In the genomic region with DNA sequence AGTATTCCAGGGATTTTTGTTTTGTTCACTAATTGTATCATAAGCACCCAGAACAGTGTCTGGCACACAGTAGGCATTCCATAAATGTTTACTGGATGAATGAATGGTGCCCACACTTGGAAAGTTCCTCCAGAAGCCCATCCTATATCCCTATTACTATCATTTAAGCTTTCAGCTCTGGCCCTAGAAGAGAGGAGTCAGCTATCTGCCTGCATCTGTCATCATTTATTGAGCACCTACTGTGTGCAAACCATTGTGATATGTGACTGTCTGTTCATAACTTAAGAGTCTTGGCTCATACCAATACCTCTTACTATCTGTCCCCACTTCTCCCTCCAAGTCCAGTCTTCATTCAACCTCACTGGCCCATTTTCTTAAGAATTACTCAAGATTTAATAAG, we compare ENCODE assay signal across 27 cellular contexts. TPM values are rescaled to one million over a fixed set of nuclear protein-coding genes. Genes with fewer than 3 reads are reported as not detected.
DNase-seq lines count a peak whose midpoint lies in the region; ATAC-seq, FAIRE-seq and TF ChIP-seq lines count a peak whose summit lies in the region.
"Had no signal": no experiment of that assay in that cellular context is flagged by ENCODE, and none has a peak within 500 bp of the region (broad histone marks: within the 10 kb centered on the region; RNA-seq: fewer than 3 reads in every experiment).

No MANE protein-coding gene starts in this region.

- TF ChIP-seq POLR2A in K562 (conservative IDR thresholded peaks at IDR 0.05) (no peak), breast epithelium (IDR thresholded peaks at IDR 0.05) (no peak)

- no peak overlapping the region for H3K9ac ChIP-seq in K562 (ENCODE audit: insufficient read depth in 1 of 2, low read depth in 2 of 2, low read length in 2 of 2)
- H3K9ac ChIP-seq: BLaER1 had no signal

- intact Hi-C loops in K562 (cut with micrococcal nuclease) (no loop called here), breast epithelium (cut with DNase I; ENCODE audit: low total_unique reads) (no loop called here)

- no peak for TF ChIP-seq EP300 in K562 (IDR thresholded peaks at IDR 0.05; ENCODE audit: low read length)

- H3K36me3 ChIP-seq in HEK293 (ENCODE audit: control insufficient read depth in 2 of 2, insufficient read depth in 1 of 2, low read length in 2 of 2) (no peaks in the 10 kb centered on the region), K562 (ENCODE audit: control insufficient read depth, insufficient read depth, low read length) (no peaks in the 10 kb centered on the region), osteoblast (ENCODE audit: insufficient read depth, low read length) (no peaks in the 10 kb centered on the region), breast epithelium (no peaks in the 10 kb centered on the region)
- H3K36me3 ChIP-seq: BE2C, BLaER1 had no signal

- H3K4me2 ChIP-seq in K562 (ENCODE audit: insufficient read depth, low read length) (no peak overlapping the region), osteoblast (ENCODE audit: insufficient read depth, low read length) (no peak overlapping the region)
- H3K4me2 ChIP-seq: BLaER1 had no signal

- H4K20me1 ChIP-seq in K562 (replicated peaks; ENCODE audit: control insufficient read depth, insufficient read depth, low read length) (no peaks in the 10 kb centered on the region), osteoblast (ENCODE audit: insufficient read depth, low read length) (no peaks in the 10 kb centered on the region)
- H4K20me1 ChIP-seq: BLaER1 had no signal

- H3K4me1 ChIP-seq in HEK293 (ENCODE audit: control insufficient read depth, insufficient read depth, low read length) (no peaks in the 10 kb centered on the region), K562 (replicated peaks in 1 of 2; ENCODE audit: control insufficient read depth in 2 of 2, insufficient read depth in 2 of 2, low read length in 2 of 2) (peaks cover 57 to 62% of the 10 kb centered on the region in 2 experiments), osteoblast (ENCODE audit: insufficient read depth, low read length) (peaks cover 16% of the 10 kb centered on the region), breast epithelium (peaks cover 5 to 27% of the 10 kb centered on the region in 2 donors)
- H3K4me1 ChIP-seq: BE2C, BLaER1 had no signal

- FAIRE-seq in K562 (lab: Jason Lieb, UNC) = no peak
- FAIRE-seq: A204.1, GM12878, GM12892, GM18507 had no signal

- H3K9me3 ChIP-seq in HEK293 (ENCODE audit: control insufficient read depth, insufficient read depth, low read depth, low read length) (no peaks in the 10 kb centered on the region), K562 (replicated peaks; ENCODE audit: control insufficient read depth, insufficient read depth, low read depth, low read length) (no peaks in the 10 kb centered on the region), osteoblast (ENCODE audit: low read depth, low read length) (no peaks in the 10 kb centered on the region), breast epithelium (no peaks in the 10 kb centered on the region)
- H3K9me3 ChIP-seq: BE2C, BLaER1 had no signal

- no peak for ATAC-seq in K562
- ATAC-seq: GM12878 had no signal

- TF ChIP-seq RAD21 in K562 (CRISPR knock-in tag; conservative IDR thresholded peaks at IDR 0.05 in 1 of 2, IDR thresholded peaks at IDR 0.05 in 1 of 2) = no peak

- in situ Hi-C loops in K562 (cut with MboI) = no loop called here

- no peak overlapping the region for H2AFZ ChIP-seq in K562 (ENCODE audit: low read depth, low read length)
- H2AFZ ChIP-seq in osteoblast (ENCODE audit: low read length) = no peak overlapping the region

- TF ChIP-seq CTCF in HEK293 (tag by site-specific recombination; IDR thresholded peaks at IDR 0.05) (no peak), K562 (IDR thresholded peaks at IDR 0.05 in 2 of 3, conservative IDR thresholded peaks at IDR 0.05 in 1 of 3; ENCODE audit: insufficient read depth in 2 of 3, low read depth in 1 of 3, low read length in 3 of 3) (no peak), osteoblast (IDR thresholded peaks at IDR 0.05; ENCODE audit: extremely low read depth, low read depth, low read length) (no peak), breast epithelium (IDR thresholded peaks at IDR 0.05) (no peak)

- CTCF ChIA-PET in HEK293 (lab: Yijun Ruan, JAX) = interaction anchor here (0.6 to 3.6 kb wide), 7 partner anchors 8 to 141 kb away, joined by 3 to 28 read pairs (median 4); a partner anchor contains a TSS
- CTCF ChIA-PET in K562 (lab: Yijun Ruan, JAX; ENCODE audit: low intra/inter-chr PET ratio) = no interaction called here

- H3K79me2 ChIP-seq in K562 (ENCODE audit: control insufficient read depth, insufficient read depth, low read length) (no peaks in the 10 kb centered on the region), osteoblast (ENCODE audit: insufficient read depth, low read length) (no peaks in the 10 kb centered on the region)

- H3K4me3 ChIP-seq in HEK293 (ENCODE audit: low read depth, low read length) = no peak overlapping the region
- no peak overlapping the region for H3K4me3 ChIP-seq in K562
- no peak overlapping the region for H3K4me3 ChIP-seq in osteoblast (ENCODE audit: insufficient read depth, low read length)
- H3K4me3 ChIP-seq in breast epithelium = no peak overlapping the region
- H3K4me3 ChIP-seq: BLaER1, GM12878 had no signal

- H3K27ac ChIP-seq in HEK293 (ENCODE audit: extremely low read depth, low read depth, low read length) (no peak overlapping the region), K562 (ENCODE audit: extremely low read depth, low read depth, low read length) (no peak overlapping the region), osteoblast (ENCODE audit: low read depth, low read length) (no peak overlapping the region), breast epithelium (no peak overlapping the region)
- H3K27ac ChIP-seq: 22Rv1, BLaER1 had no signal

- no TSS peak for BruUV-seq in K562 (replicated peaks; lab: Mats Ljungman, UMichigan)

- H3K27me3 ChIP-seq in K562 (ENCODE audit: control insufficient read depth in 2 of 2, insufficient read depth in 2 of 2, low read length in 2 of 2) (no peaks in the 10 kb centered on the region), osteoblast (ENCODE audit: insufficient read depth, low read length) (peaks cover 26% of the 10 kb centered on the region), breast epithelium (peaks cover 0 to 3% of the 10 kb centered on the region in 2 donors)

- no peak for DNase-seq in K562 (ENCODE audit: extremely low read depth in 1 of 4, low spot score in 3 of 4)
- DNase-seq in osteoblast (ENCODE audit: insufficient read length, low spot score, missing footprints) = peak; percentile 32
- no peak for DNase-seq in HuH-7.5 (ENCODE audit: low spot score)
- DNase-seq in breast epithelium (ENCODE audit: low spot score in 2 of 2) = no peak
- DNase-seq: ACHN; BE2C; C1 segment of cervical spinal cord; CD4-positive, alpha-beta memory T cell; CD4-positive, CD25-positive, alpha-beta regulatory T cell; CD8-positive, alpha-beta memory T cell; COR-L47; DMS 273 treated with DMSO at 0.1 percent for 48 hours; DMS153; DMS53; DMS79; DND-41; EL; GDM1 had no signal

- H3K9me1 ChIP-seq in K562 (ENCODE audit: control insufficient read depth, insufficient read depth, low read length) = no peaks in the 10 kb centered on the region

- POLR2A ChIA-PET in HEK293 (lab: Yijun Ruan, JAX) (no interaction called here), K562 (lab: Yijun Ruan, JAX) (interaction anchor here (0.5 to 1.5 kb wide), 4 partner anchors 16 to 35 kb away, joined by 3 to 11 read pairs (median 3); a partner anchor contains a TSS)

RNA-seq across cellular contexts. Expression of a gene that starts 20.1 kb away (rescaled TPM):
- 4.1 and 13.9 TPM in 2 replicates for total RNA-seq in K562 (2011; cell fraction: chromatin; rRNA removed; ENCODE audit: low replicate concordance)
- 7.8 and 13.2 TPM in 2 replicates for total RNA-seq in K562 (2011; cell fraction: nucleolus; rRNA removed)
- total RNA-seq in K562 (2011; cell fraction: nucleoplasm; rRNA removed) = 7.0 and 11.1 TPM in 2 replicates
- 2.2 TPM in 2 replicates for total RNA-seq in K562 (2014; rRNA removed)
- 1.6 and 2.0 TPM in 2 replicates for total RNA-seq in K562 (2014; rRNA removed; fragmentation: Illumina TruSeq; extraction: Trizol)
- total RNA-seq in K562 (2015; rRNA removed; fragmentation: Illumina TruSeq; extraction: Trizol) = 1.1 TPM in 2 replicates
- total RNA-seq in K562 (2021) = 6.9 and 7.9 TPM in 2 replicates
- 5.2 and 5.5 TPM in 2 replicates for polyA plus RNA-seq in K562 (2011; rRNA removed)
- 4.0 and 12.5 TPM in 2 replicates for polyA plus RNA-seq in K562 (2011; cell fraction: cytosol; rRNA removed)
- polyA plus RNA-seq in K562 (2011; cell fraction: nucleus; rRNA removed) = 9.0 and 21.6 TPM in 2 replicates
- 9.4 and 10.4 TPM in 2 replicates for polyA plus RNA-seq in K562 (2012)
- 2.9 and 4.1 TPM in 2 replicates for polyA plus RNA-seq in K562 (2014; fragmentation: Illumina TruSeq; extraction: Trizol)
- under 1 TPM; 0.11 TPM for polyA plus RNA-seq in K562 (2014; fragmentation: Nextera tagmentation; extraction: Ambion mirVana)
- polyA plus RNA-seq in K562 (2014; rRNA removed) = 4.6 and 4.7 TPM in 2 replicates
- polyA minus RNA-seq in K562 (2011; rRNA and poly(A)+ RNA removed) = 3.1 and 4.7 TPM in 2 replicates
- 4.2 and 7.2 TPM in 2 replicates for polyA minus RNA-seq in K562 (2011; cell fraction: cytosol; rRNA and poly(A)+ RNA removed)
- 7.6 and 8.6 TPM in 2 replicates for polyA minus RNA-seq in K562 (2011; cell fraction: nucleus; rRNA and poly(A)+ RNA removed)
- under 0.01 TPM in 2 replicates for total RNA-seq in osteoblast
- 1 to 10 TPM in 2 of 3 donors, under 1 TPM in 1; 0.48 to 5.3 (median 3.6) TPM for total RNA-seq in breast epithelium
- total RNA-seq: CD4-positive, alpha-beta memory T cell; GM12878 had no signal
- polyA plus RNA-seq: CD4-positive, alpha-beta memory T cell; CD4-positive, CD25-positive, alpha-beta regulatory T cell had no signal

RNA-seq across cellular contexts. Expression of a gene that starts 25.0 kb away (rescaled TPM):
- 7.1 and 12.2 TPM in 2 replicates for total RNA-seq in K562 (2011; cell fraction: chromatin; rRNA removed; ENCODE audit: low replicate concordance)
- 3.4 and 3.7 TPM in 2 replicates for total RNA-seq in K562 (2011; cell fraction: nucleolus; rRNA removed)
- 4.2 and 9.5 TPM in 2 replicates for total RNA-seq in K562 (2011; cell fraction: nucleoplasm; rRNA removed)
- 2.1 and 2.8 TPM in 2 replicates for total RNA-seq in K562 (2014; rRNA removed)
- 1.5 and 2.3 TPM in 2 replicates for total RNA-seq in K562 (2014; rRNA removed; fragmentation: Illumina TruSeq; extraction: Trizol)
- 1.4 and 1.5 TPM in 2 replicates for total RNA-seq in K562 (2015; rRNA removed; fragmentation: Illumina TruSeq; extraction: Trizol)
- total RNA-seq in K562 (2021) = 15.9 and 17.4 TPM in 2 replicates
- 2.3 and 5.0 TPM in 2 replicates for polyA plus RNA-seq in K562 (2011; rRNA removed)
- 2.4 and 4.0 TPM in 2 replicates for polyA plus RNA-seq in K562 (2011; cell fraction: cytosol; rRNA removed)
- polyA plus RNA-seq in K562 (2011; cell fraction: nucleus; rRNA removed) = 7.3 and 11.1 TPM in 2 replicates
- 21.1 and 27.4 TPM in 2 replicates for polyA plus RNA-seq in K562 (2012)
- polyA plus RNA-seq in K562 (2014; fragmentation: Illumina TruSeq; extraction: Trizol) = 19.1 and 22.3 TPM in 2 replicates
- polyA plus RNA-seq in K562 (2014; fragmentation: Nextera tagmentation; extraction: Ambion mirVana) = under 1 TPM; 0.77 to 0.88 TPM
- 6.1 and 6.5 TPM in 2 replicates for polyA plus RNA-seq in K562 (2014; rRNA removed)
- 1.8 and 2.7 TPM in 2 replicates for polyA minus RNA-seq in K562 (2011; rRNA and poly(A)+ RNA removed)
- polyA minus RNA-seq in K562 (2011; cell fraction: cytosol; rRNA and poly(A)+ RNA removed) = 5.8 and 6.6 TPM in 2 replicates
- polyA minus RNA-seq in K562 (2011; cell fraction: nucleus; rRNA and poly(A)+ RNA removed) = 1.2 and 1.3 TPM in 2 replicates
- 2.4 and 2.5 TPM in 2 replicates for total RNA-seq in osteoblast
- 1 to 10 TPM; 4.6 to 9.8 (median 5.6) TPM for total RNA-seq in breast epithelium

RNA-seq across cellular contexts. Expression of a gene that starts 30.0 kb away (rescaled TPM):
- 69.2 and 220 TPM in 2 replicates for total RNA-seq in K562 (2011; cell fraction: chromatin; rRNA removed; ENCODE audit: low replicate concordance)
- total RNA-seq in K562 (2011; cell fraction: nucleolus; rRNA removed) = 148 and 158 TPM in 2 replicates
- 96.5 and 102 TPM in 2 replicates for total RNA-seq in K562 (2011; cell fraction: nucleoplasm; rRNA removed)
- 23.2 and 29.9 TPM in 2 replicates for total RNA-seq in K562 (2014; rRNA removed)
- 5.7 and 8.5 TPM in 2 replicates for total RNA-seq in K562 (2014; rRNA removed; fragmentation: Illumina TruSeq; extraction: Trizol)
- total RNA-seq in K562 (2015; rRNA removed; fragmentation: Illumina TruSeq; extraction: Trizol) = 11.8 and 13.7 TPM in 2 replicates
- 24.0 and 28.8 TPM in 2 replicates for total RNA-seq in K562 (2021)
- 19.3 and 32.0 TPM in 2 replicates for polyA plus RNA-seq in K562 (2011; rRNA removed)
- 25.1 and 31.5 TPM in 2 replicates for polyA plus RNA-seq in K562 (2011; cell fraction: cytosol; rRNA removed)
- polyA plus RNA-seq in K562 (2011; cell fraction: nucleus; rRNA removed) = 364 and 377 TPM in 2 replicates
- 26.3 and 41.4 TPM in 2 replicates for polyA plus RNA-seq in K562 (2012)
- polyA plus RNA-seq in K562 (2014; fragmentation: Illumina TruSeq; extraction: Trizol) = 13.6 and 20.9 TPM in 2 replicates
- 1 to 10 TPM in 1 of 2 experiments, under 1 TPM in 1; 0.25 to 1.2 TPM for polyA plus RNA-seq in K562 (2014; fragmentation: Nextera tagmentation; extraction: Ambion mirVana)
- 31.9 and 32.9 TPM in 2 replicates for polyA plus RNA-seq in K562 (2014; rRNA removed)
- 10.1 and 10.3 TPM in 2 replicates for polyA minus RNA-seq in K562 (2011; rRNA and poly(A)+ RNA removed)
- 6.3 and 8.0 TPM in 2 replicates for polyA minus RNA-seq in K562 (2011; cell fraction: cytosol; rRNA and poly(A)+ RNA removed)
- polyA minus RNA-seq in K562 (2011; cell fraction: nucleus; rRNA and poly(A)+ RNA removed) = 64.5 and 81.4 TPM in 2 replicates
- total RNA-seq in osteoblast = 41.0 and 42.7 TPM in 2 replicates
- total RNA-seq in breast epithelium = 100 to 1,000 TPM in 1 of 3 donors, 10 to 100 TPM in 2; 49.2 to 108 (median 54.9) TPM

RNA-seq across cellular contexts. Expression of a gene that starts 39.6 kb away (rescaled TPM):
- total RNA-seq in K562 (2011; cell fraction: chromatin; rRNA removed; ENCODE audit: low replicate concordance) = 1.0 and 1.1 TPM in 2 replicates
- 0.50 and 0.66 TPM in 2 replicates for total RNA-seq in K562 (2011; cell fraction: nucleolus; rRNA removed)
- 1.1 TPM in 2 replicates for total RNA-seq in K562 (2011; cell fraction: nucleoplasm; rRNA removed)
- total RNA-seq in K562 (2014; rRNA removed) = 0.37 TPM in 1 of 2 replicates, not detected in the other
- 0.22 and 0.40 TPM in 2 replicates for total RNA-seq in K562 (2014; rRNA removed; fragmentation: Illumina TruSeq; extraction: Trizol)
- 0.47 and 0.64 TPM in 2 replicates for total RNA-seq in K562 (2015; rRNA removed; fragmentation: Illumina TruSeq; extraction: Trizol)
- total RNA-seq in K562 (2021) = 0.73 and 1.0 TPM in 2 replicates
- 0.59 and 0.72 TPM in 2 replicates for polyA plus RNA-seq in K562 (2011; rRNA removed)
- 0.88 and 0.94 TPM in 2 replicates for polyA plus RNA-seq in K562 (2011; cell fraction: cytosol; rRNA removed)
- 1.5 and 2.2 TPM in 2 replicates for polyA plus RNA-seq in K562 (2011; cell fraction: nucleus; rRNA removed)
- polyA plus RNA-seq in K562 (2012) = 1.5 and 2.6 TPM in 2 replicates
- 1.4 and 1.9 TPM in 2 replicates for polyA plus RNA-seq in K562 (2014; fragmentation: Illumina TruSeq; extraction: Trizol)
- under 1 TPM; 0.39 TPM for polyA plus RNA-seq in K562 (2014; fragmentation: Nextera tagmentation; extraction: Ambion mirVana)
- 0.53 and 1.4 TPM in 2 replicates for polyA plus RNA-seq in K562 (2014; rRNA removed)
- polyA minus RNA-seq in K562 (2011; rRNA and poly(A)+ RNA removed) = 0.30 and 0.42 TPM in 2 replicates
- not detected in 2 replicates for polyA minus RNA-seq in K562 (2011; cell fraction: cytosol; rRNA and poly(A)+ RNA removed)
- 0.27 and 0.44 TPM in 2 replicates for polyA minus RNA-seq in K562 (2011; cell fraction: nucleus; rRNA and poly(A)+ RNA removed)
- total RNA-seq in osteoblast = not detected in 2 replicates
- total RNA-seq in breast epithelium = under 1 TPM; 0.16 to 0.59 (median 0.33) TPM
- total RNA-seq: Daoy, G401 had no signal
- polyA plus RNA-seq: CD4-positive, alpha-beta memory T cell had no signal

RNA-seq across cellular contexts. Expression of a gene that starts 39.7 kb away (rescaled TPM):
- 25.1 and 49.5 TPM in 2 replicates for total RNA-seq in K562 (2011; cell fraction: chromatin; rRNA removed; ENCODE audit: low replicate concordance)
- 40.0 and 45.0 TPM in 2 replicates for total RNA-seq in K562 (2011; cell fraction: nucleolus; rRNA removed)
- 37.7 and 40.2 TPM in 2 replicates for total RNA-seq in K562 (2011; cell fraction: nucleoplasm; rRNA removed)
- total RNA-seq in K562 (2014; rRNA removed) (68.6 and 83.9 TPM in 2 replicates), K562 (2014; rRNA removed; fragmentation: Illumina TruSeq; extraction: Trizol) (46.9 and 50.2 TPM in 2 replicates), K562 (2015; rRNA removed; fragmentation: Illumina TruSeq; extraction: Trizol) (52.3 and 53.1 TPM in 2 replicates), K562 (2021) (71.2 and 82.9 TPM in 2 replicates), osteoblast (32.7 and 35.8 TPM in 2 replicates), breast epithelium (10 to 100 TPM; 35.0 to 43.5 (median 36.7) TPM)
- polyA plus RNA-seq in K562 (2011; rRNA removed) (67.3 and 101 TPM in 2 replicates), K562 (2014; fragmentation: Illumina TruSeq; extraction: Trizol) (105 and 108 TPM in 2 replicates), K562 (2014; fragmentation: Nextera tagmentation; extraction: Ambion mirVana) (10 to 100 TPM; 27.8 to 47.8 TPM), K562 (2014; rRNA removed) (67.4 and 83.9 TPM in 2 replicates)
- polyA plus RNA-seq in K562 (2011; cell fraction: cytosol; rRNA removed) = 154 and 231 TPM in 2 replicates
- polyA plus RNA-seq in K562 (2011; cell fraction: nucleus; rRNA removed) = 49.9 and 54.1 TPM in 2 replicates
- polyA plus RNA-seq in K562 (2012) = 60.8 and 104 TPM in 2 replicates
- 82.5 and 100 TPM in 2 replicates for polyA minus RNA-seq in K562 (2011; rRNA and poly(A)+ RNA removed)
- 43.6 and 55.3 TPM in 2 replicates for polyA minus RNA-seq in K562 (2011; cell fraction: cytosol; rRNA and poly(A)+ RNA removed)
- 28.5 and 32.1 TPM in 2 replicates for polyA minus RNA-seq in K562 (2011; cell fraction: nucleus; rRNA and poly(A)+ RNA removed)
